ENCODE assay signal across 20 cellular contexts in the genomic region with DNA sequence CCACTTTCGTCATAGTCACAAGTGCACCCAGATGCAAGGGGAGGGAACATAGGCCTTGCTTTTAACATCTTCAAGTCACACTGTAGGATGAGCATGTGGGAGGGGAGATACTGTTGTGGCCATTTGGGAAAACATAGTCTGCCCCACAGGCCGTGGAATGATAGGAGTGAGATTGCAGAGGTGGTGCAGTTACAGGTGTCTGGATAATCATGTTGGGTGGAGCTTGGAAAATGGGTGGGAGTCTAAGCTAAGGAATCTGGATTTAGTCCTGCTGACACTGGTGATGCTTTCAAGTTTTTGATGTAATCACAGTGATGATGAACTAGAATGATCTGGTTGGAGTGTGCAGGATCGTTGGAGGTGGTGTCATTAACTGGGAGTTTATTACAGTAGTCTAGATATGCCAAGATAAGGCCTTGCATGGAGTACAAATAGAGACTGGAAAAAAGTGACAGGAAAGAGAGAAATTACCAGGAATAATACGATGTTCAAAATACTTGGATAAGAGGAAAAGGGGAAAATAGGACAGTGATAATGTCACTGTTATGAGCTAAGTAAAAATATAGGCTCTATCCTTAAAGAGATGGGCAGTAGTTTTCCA.
"Had no signal": no experiment of that assay in that cellular context is flagged by ENCODE, and none has a peak within 500 bp of the region (broad histone marks: within the 10 kb centered on the region; RNA-seq: fewer than 3 reads in every experiment).

No MANE protein-coding gene starts in this region.

- H3K4me1 ChIP-seq: lower lobe of right lung, psoas muscle, sigmoid colon had no signal

- H3K9me3 ChIP-seq: lower lobe of right lung, ovary, psoas muscle, sigmoid colon, thoracic aorta, tibial nerve, upper lobe of left lung had no signal

- DNase-seq: dorsolateral prefrontal cortex; effector CD4-positive, alpha-beta T cell; hypothalamus; immature natural killer cell; islet precursor cell; lower lobe of right lung; natural killer cell; occipital lobe; ovary; posterior cingulate gyrus; psoas muscle; right cardiac atrium; sigmoid colon; stimulated activated CD4-positive, alpha-beta T cell treated with anti-CD3 and anti-CD28 coated beads, Interleukin-2, amount 100 ng/mL, for 24 hours; stimulated activated CD4-positive, alpha-beta T cell treated with anti-CD3 and anti-CD28 coated beads, Interleukin-4, amount 100 ng/mL, for 4 hours; upper lobe of left lung had no signal

- H3K36me3 ChIP-seq: lower lobe of right lung, ovary, sigmoid colon, thoracic aorta, tibial nerve, upper lobe of left lung had no signal

- H3K4me3 ChIP-seq: dorsolateral prefrontal cortex, lower lobe of right lung, ovary, psoas muscle, sigmoid colon, thoracic aorta, tibial nerve, upper lobe of left lung had no signal

- ATAC-seq: left ventricle myocardium superior; lower lobe of right lung; natural killer cell; psoas muscle; right cardiac atrium; stimulated activated memory B cell treated with anti-CD40 and anti-IgM and Interleukin-4, amounts not matched to agents 10 μg/mL and 1 μg/mL and 100 μg/mL, for 72 hours had no signal

- H3K27ac ChIP-seq: lower lobe of right lung, ovary, psoas muscle, sigmoid colon, thoracic aorta, tibial nerve, upper lobe of left lung had no signal
